ENCODE assay signal across 29 cellular contexts in the genomic region with DNA sequence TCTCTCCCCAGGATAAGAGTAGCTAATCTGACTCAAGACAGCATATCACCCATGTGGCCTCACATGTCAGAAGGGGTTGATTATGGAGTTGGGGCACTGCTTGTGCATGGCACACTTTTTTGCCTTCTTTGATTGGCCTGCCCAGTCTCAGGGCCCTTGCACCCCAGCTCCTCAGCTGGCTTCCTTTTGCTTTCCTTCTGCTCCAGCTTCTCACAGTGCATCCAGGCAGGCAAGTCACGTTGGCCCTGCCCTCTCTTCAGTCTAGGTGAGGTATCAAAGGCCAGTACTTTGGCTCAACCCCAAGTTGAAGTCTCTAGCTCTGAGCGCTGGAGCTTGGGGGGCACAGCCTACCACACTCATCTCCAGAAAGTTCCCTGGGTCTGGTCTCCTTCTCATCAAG. TPM values are rescaled to one million over a fixed set of nuclear protein-coding genes. Genes with fewer than 3 reads are reported as not detected.
"Had no signal": no experiment of that assay in that cellular context is flagged by ENCODE, and none has a peak within 500 bp of the region (broad histone marks: within the 10 kb centered on the region; RNA-seq: fewer than 3 reads in every experiment).

No MANE protein-coding gene starts in this region.

- H3K4me1 ChIP-seq: esophagus squamous epithelium, prostate gland, sigmoid colon had no signal

- H3K27me3 Mint-ChIP-seq: activated B cell treated with CpG ODN at 0.5 μM for 24 hours; activated CD4-positive, alpha-beta memory T cell treated with anti-CD3 and anti-CD28 coated beads for 36 hours; dendritic cell treated with granulocyte-macrophage colony-stimulating factor and Interleukin-4, amounts not matched to agents 40 ng/mL and 50 ng/mL, for 4 days; stimulated activated memory B cell treated with anti-CD40 and anti-IgM and Interleukin-4, amounts not matched to agents 10 μg/mL and 1 μg/mL and 100 μg/mL, for 72 hours; stimulated activated naive CD8-positive, alpha-beta T cell treated with anti-CD3 and anti-CD28 coated beads, Interleukin-15, amount 100 ng/mL, for 72 hours had no signal

- H3K36me3 ChIP-seq: esophagus squamous epithelium, left ventricle myocardium inferior, pancreas, prostate gland, sigmoid colon, upper lobe of left lung, vagina had no signal

- DNase-seq: activated B cell treated with CpG ODN at 0.5 μM for 24 hours; activated CD4-positive, alpha-beta memory T cell treated with anti-CD3 and anti-CD28 coated beads for 36 hours; activated effector memory CD4-positive, alpha-beta T cell treated with anti-CD3 and anti-CD28 coated beads, Interleukin-2, amount 50 U/mL, for 16 hours; activated naive CD4-positive, alpha-beta T cell treated with anti-CD3 and anti-CD28 coated beads for 36 hours; activated naive CD8-positive, alpha-beta T cell treated with anti-CD3 and anti-CD28 coated beads, Interleukin-2, amount 10 ng/mL, durations not matched to agents 7 days and 5 days; activated T-cell treated with anti-CD3 and anti-CD28 coated beads for 4 hours; activated T-cell treated with anti-CD3 and anti-CD28 coated beads, Interleukin-2, amount 50 U/mL, for 72 hours; central memory CD4-positive, alpha-beta T cell; endodermal cell; esophagus squamous epithelium; left ventricle myocardium inferior; mesendoderm; mucosa of descending colon; nephron progenitor cell; pancreas; retina; sigmoid colon; small intestine; stimulated activated CD4-positive, alpha-beta T cell treated with anti-CD3 and anti-CD28 coated beads, Interleukin-4, amount 100 ng/mL, for 24 hours; stimulated activated naive CD8-positive, alpha-beta T cell treated with anti-CD3 and anti-CD28 coated beads, Interleukin-15, amount 100 ng/mL, for 72 hours; substantia nigra; T-helper 2 cell; upper lobe of left lung had no signal

- H3K9me3 ChIP-seq: esophagus squamous epithelium, left ventricle myocardium inferior, mucosa of descending colon, pancreas, prostate gland, sigmoid colon, upper lobe of left lung, vagina had no signal

- H3K27me3 ChIP-seq: esophagus squamous epithelium, pancreas, sigmoid colon, upper lobe of left lung, vagina had no signal

- H3K4me3 ChIP-seq: esophagus squamous epithelium, left ventricle myocardium inferior, lung, mucosa of descending colon, pancreas, prostate gland, sigmoid colon, upper lobe of left lung, vagina had no signal

- H3K4me1 Mint-ChIP-seq: endodermal cell had no signal

- H3K36me3 Mint-ChIP-seq: activated CD4-positive, alpha-beta memory T cell treated with anti-CD3 and anti-CD28 coated beads for 36 hours; activated naive CD8-positive, alpha-beta T cell treated with anti-CD3 and anti-CD28 coated beads, Interleukin-2, amount 10 ng/mL, durations not matched to agents 7 days and 5 days; stimulated activated memory B cell treated with anti-CD40 and anti-IgM and Interleukin-4, amounts not matched to agents 10 μg/mL and 1 μg/mL and 100 μg/mL, for 72 hours had no signal

- ATAC-seq: mucosa of descending colon; stimulated activated memory B cell treated with anti-CD40 and anti-IgM and Interleukin-4, amounts not matched to agents 10 μg/mL and 1 μg/mL and 100 μg/mL, for 72 hours had no signal

- H3K4me3 Mint-ChIP-seq: activated B cell treated with CpG ODN at 0.5 μM for 24 hours; activated CD4-positive, alpha-beta memory T cell treated with anti-CD3 and anti-CD28 coated beads for 36 hours; activated naive CD4-positive, alpha-beta T cell treated with anti-CD3 and anti-CD28 coated beads for 36 hours; dendritic cell treated with granulocyte-macrophage colony-stimulating factor and Interleukin-4, amounts not matched to agents 40 ng/mL and 50 ng/mL, for 4 days; endodermal cell; nephron progenitor cell; stimulated activated memory B cell treated with anti-CD40 and anti-IgM and Interleukin-4, amounts not matched to agents 10 μg/mL and 1 μg/mL and 100 μg/mL, for 72 hours had no signal

- H3K9me3 Mint-ChIP-seq: activated B cell treated with CpG ODN at 0.5 μM for 24 hours; activated CD4-positive, alpha-beta memory T cell treated with anti-CD3 and anti-CD28 coated beads for 36 hours; activated naive CD4-positive, alpha-beta T cell treated with anti-CD3 and anti-CD28 coated beads for 36 hours; activated naive CD8-positive, alpha-beta T cell treated with anti-CD3 and anti-CD28 coated beads, Interleukin-2, amount 10 ng/mL, durations not matched to agents 7 days and 5 days; activated T-cell treated with anti-CD3 and anti-CD28 coated beads, Interleukin-2, amount 50 U/mL, for 72 hours; dendritic cell treated with granulocyte-macrophage colony-stimulating factor and Interleukin-4, amounts not matched to agents 40 ng/mL and 50 ng/mL, for 4 days; endodermal cell; nephron progenitor cell; stimulated activated memory B cell treated with anti-CD40 and anti-IgM and Interleukin-4, amounts not matched to agents 10 μg/mL and 1 μg/mL and 100 μg/mL, for 72 hours; stimulated activated naive CD8-positive, alpha-beta T cell treated with anti-CD3 and anti-CD28 coated beads, Interleukin-15, amount 100 ng/mL, for 72 hours had no signal

- H3K27ac ChIP-seq: esophagus squamous epithelium, left ventricle myocardium inferior, pancreas, prostate gland, sigmoid colon, upper lobe of left lung had no signal

- H3K27ac Mint-ChIP-seq: activated B cell treated with CpG ODN at 0.5 μM for 24 hours; activated CD4-positive, alpha-beta memory T cell treated with anti-CD3 and anti-CD28 coated beads for 36 hours; activated T-cell treated with anti-CD3 and anti-CD28 coated beads, Interleukin-2, amount 50 U/mL, for 72 hours; dendritic cell treated with granulocyte-macrophage colony-stimulating factor and Interleukin-4, amounts not matched to agents 40 ng/mL and 50 ng/mL, for 4 days; endodermal cell; nephron progenitor cell; stimulated activated naive CD8-positive, alpha-beta T cell treated with anti-CD3 and anti-CD28 coated beads, Interleukin-15, amount 100 ng/mL, for 72 hours had no signal

RNA-seq across cellular contexts. Expression of a gene that starts 58.3 kb away (rescaled TPM):
- total RNA-seq: astrocyte, esophagus squamous epithelium, sigmoid colon, vagina had no signal
